ENCODE assay signal across 13 cellular contexts in genomic region chr18:22278798-22279197, GRCh38.
DNase-seq lines count a peak whose midpoint lies in the region; ATAC-seq and TF ChIP-seq lines count a peak whose summit lies in the region.
"Had no signal": no experiment of that assay in that cellular context is flagged by ENCODE, and none has a peak within 500 bp of the region (broad histone marks: within the 10 kb centered on the region; RNA-seq: fewer than 3 reads in every experiment).

No MANE protein-coding gene starts in this region.

- H4K20me1 ChIP-seq in IMR-90 (ENCODE audit: insufficient read depth, low read length) = no peaks in the 10 kb centered on the region
- H4K20me1 ChIP-seq: BLaER1 treated with 17β-estradiol and CSF1 and Interleukin-3, amounts not matched to agents 10 nM and 100 nM had no signal

- H3K36me3 ChIP-seq in heart right ventricle (no peaks in the 10 kb centered on the region), IMR-90 (ENCODE audit: control insufficient read depth, insufficient read depth, low read length) (no peaks in the 10 kb centered on the region)
- H3K36me3 ChIP-seq: BLaER1 treated with 17β-estradiol and CSF1 and Interleukin-3, amounts not matched to agents 10 nM and 100 nM had no signal

- peak overlapping the region; percentile 8; the same call in 1 of the 2 replicates for H4K91ac ChIP-seq in IMR-90 (ENCODE audit: insufficient read depth, low read depth, low read length)

- peaks cover 8% of the 10 kb centered on the region for H3K9me3 Mint-ChIP-seq in central memory CD8-positive, alpha-beta T cell
- H3K9me3 Mint-ChIP-seq in stimulated activated effector memory CD8-positive, alpha-beta T cell treated with anti-CD3 and anti-CD28 coated beads, Interleukin-12 subunit alpha, Interleukin-12 subunit beta, amount 100 ng/mL, for 72 hours = no peaks in the 10 kb centered on the region
- H3K9me3 Mint-ChIP-seq: HFFc6 had no signal

- H3K4me3 Mint-ChIP-seq in central memory CD8-positive, alpha-beta T cell = no peak overlapping the region
- H3K4me3 Mint-ChIP-seq in stimulated activated effector memory CD8-positive, alpha-beta T cell treated with anti-CD3 and anti-CD28 coated beads, Interleukin-12 subunit alpha, Interleukin-12 subunit beta, amount 100 ng/mL, for 72 hours = no peak overlapping the region
- H3K4me3 Mint-ChIP-seq: CD4-positive, CD25-positive, alpha-beta regulatory T cell; HFFc6 had no signal

- no peaks in the 10 kb centered on the region for H3K79me1 ChIP-seq in IMR-90 (ENCODE audit: low read depth in 1 of 2, low read length in 2 of 2)

- no peak overlapping the region for H2BK5ac ChIP-seq in IMR-90 (ENCODE audit: low read depth, low read length, poor library complexity, severe bottlenecking)

- peak overlapping the region; percentile 52; the same call in 1 of the 2 replicates for H2BK20ac ChIP-seq in IMR-90 (ENCODE audit: low read depth, low read length)

- H2AFZ ChIP-seq in IMR-90 (replicated peaks; ENCODE audit: low read length, poor library complexity) = no peak overlapping the region

- no peak overlapping the region for H3K4me2 ChIP-seq in IMR-90 (ENCODE audit: low read depth, low read length)
- H3K4me2 ChIP-seq: BLaER1 treated with 17β-estradiol and CSF1 and Interleukin-3, amounts not matched to agents 10 nM and 100 nM had no signal

- peaks cover 9% of the 10 kb centered on the region for H3K27me3 Mint-ChIP-seq in central memory CD8-positive, alpha-beta T cell
- H3K27me3 Mint-ChIP-seq: CD4-positive, CD25-positive, alpha-beta regulatory T cell had no signal

- TF ChIP-seq RAD21 in IMR-90 (IDR thresholded peaks at IDR 0.05; ENCODE audit: low read length) = no peak

- H2AK9ac ChIP-seq in IMR-90 (replicated peaks; ENCODE audit: low read depth, low read length, poor library complexity) = no peak overlapping the region

- POLR2A ChIA-PET in IMR-90 (lab: Charles Lee; ENCODE audit: unreplicated experiment) = no interaction called here

- H3K9me1 ChIP-seq in IMR-90 (ENCODE audit: insufficient read depth, low read length) = peaks cover 15% of the 10 kb centered on the region

- peak overlapping the region; percentile 47; the same call in 1 of the 2 replicates for H2BK120ac ChIP-seq in IMR-90 (ENCODE audit: low read depth, low read length)

- H2BK15ac ChIP-seq in IMR-90 (ENCODE audit: low read depth, low read length) = no peak overlapping the region

- dilution Hi-C loops in IMR-90 (cut with HindIII; ENCODE audit: low sequenced_read_pairs, unreplicated experiment) = no loop called here

- no TSS peak for BruUV-seq in IMR-90 (replicated peaks; lab: Mats Ljungman, UMichigan)

- ATAC-seq in heart right ventricle = no peak
- no peak for ATAC-seq in Right ventricle myocardium superior (ENCODE audit: poor library complexity)
- no peak for ATAC-seq in IMR-90 (ENCODE audit: low read depth)
- ATAC-seq in central memory CD8-positive, alpha-beta T cell (replicated peaks; ENCODE audit: extremely low read depth, poor library complexity, severe bottlenecking) = no peak
- ATAC-seq in stimulated activated effector memory CD8-positive, alpha-beta T cell treated with anti-CD3 and anti-CD28 coated beads, Interleukin-12 subunit alpha, Interleukin-12 subunit beta, amount 100 ng/mL, for 72 hours = peak; percentile 68

- no peak overlapping the region for H3K18ac ChIP-seq in IMR-90 (ENCODE audit: low read depth, low read length)

- peaks cover 0 to 55% (median 16%) of the 10 kb centered on the region in 9 donors for H3K4me1 ChIP-seq in heart right ventricle
- H3K4me1 ChIP-seq in IMR-90 (ENCODE audit: control insufficient read depth, insufficient read depth, low read length) = peaks cover 8% of the 10 kb centered on the region

- no peak overlapping the region for H3K4me3 ChIP-seq in heart right ventricle
- H3K4me3 ChIP-seq in IMR-90 (ENCODE audit: insufficient read depth, low read depth, low read length) = no peak overlapping the region
- H3K4me3 ChIP-seq: BLaER1 treated with 17β-estradiol and CSF1 and Interleukin-3, amounts not matched to agents 10 nM and 100 nM had no signal

- intact Hi-C loops in heart right ventricle (cut with DNase I) (loop anchor here in 5 of 10 donors (1.0 to 10.0 kb wide), 6 partner anchors 46 to 284 kb away; no protein-coding TSS in a partner anchor), Right ventricle myocardium superior (cut with DNase I) (loop anchor here (5.0 kb wide), 1 partner anchor 189 kb away; no protein-coding TSS in a partner anchor), IMR-90 (cut with micrococcal nuclease) (no loop called here)

- H4K8ac ChIP-seq in IMR-90 (ENCODE audit: low read depth in 2 of 2, low read length in 2 of 2) = peak overlapping the region in 1 of 2 experiments; percentile 31; a peak in 1 of 4 replicates

- H2AK5ac ChIP-seq in IMR-90 (ENCODE audit: low read depth, low read length) = peak overlapping the region; percentile 33; the same call in 1 of the 2 replicates

- CTCF ChIA-PET in IMR-90 (lab: Yijun Ruan, JAX) = no interaction called here

- peak overlapping the region; percentile 38; the same call in 1 of the 2 replicates for H3K4ac ChIP-seq in IMR-90 (ENCODE audit: low read depth, low read length)

- peaks cover 0 to 6% (median 0%) of the 10 kb centered on the region in 11 donors for H3K9me3 ChIP-seq in heart right ventricle
- H3K9me3 ChIP-seq in IMR-90 (ENCODE audit: control insufficient read depth, insufficient read depth, low read length) = peaks cover 7% of the 10 kb centered on the region

- no peak overlapping the region for H3K9ac ChIP-seq in IMR-90 (ENCODE audit: low read depth, low read length)
- H3K9ac ChIP-seq: BLaER1 treated with 17β-estradiol and CSF1 and Interleukin-3, amounts not matched to agents 10 nM and 100 nM had no signal

- in situ Hi-C loops in IMR-90 (cut with MboI; ENCODE audit: low sequenced_read_pairs) = no loop called here
- in situ Hi-C loops in KBM-7 (cut with MboI; ENCODE audit: low pct_unique_long_range_greater_than_20kb, low sequenced_read_pairs) = no loop called here

- H3K36me3 Mint-ChIP-seq in central memory CD8-positive, alpha-beta T cell (ENCODE audit: insufficient read depth) = peaks cover 11% of the 10 kb centered on the region
- H3K36me3 Mint-ChIP-seq in stimulated activated effector memory CD8-positive, alpha-beta T cell treated with anti-CD3 and anti-CD28 coated beads, Interleukin-12 subunit alpha, Interleukin-12 subunit beta, amount 100 ng/mL, for 72 hours = no peaks in the 10 kb centered on the region
- H3K36me3 Mint-ChIP-seq: CD4-positive, CD25-positive, alpha-beta regulatory T cell had no signal

- no peak for TF ChIP-seq POLR2A in IMR-90 (IDR thresholded peaks at IDR 0.05; ENCODE audit: low read depth, low read length)

- H3K27ac ChIP-seq in heart right ventricle (peak overlapping the region; percentile 38 to 92 (median 81)), IMR-90 (ENCODE audit: insufficient read depth, low read length) (no peak overlapping the region)
- H3K27ac ChIP-seq: BLaER1 treated with 17β-estradiol and CSF1 and Interleukin-3, amounts not matched to agents 10 nM and 100 nM had no signal

- H4K5ac ChIP-seq in IMR-90 (ENCODE audit: low read depth, low read length) = no peak overlapping the region

- 100% methylated on average over 1 of the region's 1 CpG for WGBS in heart right ventricle, 2 donors
- WGBS in IMR-90 (ENCODE audit: extremely low coverage in 2 of 2, insufficient read length in 1 of 2), 2 experiments = no CpG with 5 or more reads among the region's 1 CpG

- TF ChIP-seq CTCF in heart right ventricle (IDR thresholded peaks at IDR 0.05) (no peak), IMR-90 (conservative IDR thresholded peaks at IDR 0.05; ENCODE audit: low read depth, low read length) (no peak)

- peak overlapping the region; percentile 73 for H3K27ac Mint-ChIP-seq in central memory CD8-positive, alpha-beta T cell (ENCODE audit: low read depth)
- H3K27ac Mint-ChIP-seq in stimulated activated effector memory CD8-positive, alpha-beta T cell treated with anti-CD3 and anti-CD28 coated beads, Interleukin-12 subunit alpha, Interleukin-12 subunit beta, amount 100 ng/mL, for 72 hours = no peak overlapping the region
- H3K27ac Mint-ChIP-seq: CD4-positive, CD25-positive, alpha-beta regulatory T cell; HFFc6 had no signal

- no peak overlapping the region for H3K23ac ChIP-seq in IMR-90 (ENCODE audit: low read depth, low read length)

- peak overlapping the region; percentile 50; the same call in 1 of the 2 replicates for H3K14ac ChIP-seq in IMR-90 (replicated peaks; ENCODE audit: low read depth, low read length)

- peaks cover 35% of the 10 kb centered on the region for H3K4me1 Mint-ChIP-seq in central memory CD8-positive, alpha-beta T cell
- H3K4me1 Mint-ChIP-seq in stimulated activated effector memory CD8-positive, alpha-beta T cell treated with anti-CD3 and anti-CD28 coated beads, Interleukin-12 subunit alpha, Interleukin-12 subunit beta, amount 100 ng/mL, for 72 hours = peaks cover 41% of the 10 kb centered on the region
- H3K4me1 Mint-ChIP-seq: CD4-positive, CD25-positive, alpha-beta regulatory T cell had no signal

- no peak overlapping the region for H3K56ac ChIP-seq in IMR-90 (ENCODE audit: extremely low read depth, insufficient read depth, low read length)

- H3K27me3 ChIP-seq in heart right ventricle (no peaks in the 10 kb centered on the region), IMR-90 (ENCODE audit: control insufficient read depth, insufficient read depth, low read length) (peaks cover 6% of the 10 kb centered on the region)
- H3K27me3 ChIP-seq: BLaER1 treated with 17β-estradiol and CSF1 and Interleukin-3, amounts not matched to agents 10 nM and 100 nM had no signal

- DNase-seq in heart right ventricle (no peak), Right ventricle myocardium superior (no peak), IMR-90 (no peak), KBM-7 (no peak)
- no peak for DNase-seq in central memory CD8-positive, alpha-beta T cell (ENCODE audit: low spot score in 2 of 2)
- DNase-seq in stimulated activated effector memory CD8-positive, alpha-beta T cell treated with anti-CD3 and anti-CD28 coated beads, Interleukin-12 subunit alpha, Interleukin-12 subunit beta, amount 100 ng/mL, for 72 hours (ENCODE audit: low spot score in 2 of 2) = no peak
- DNase-seq in central memory CD4-positive, alpha-beta T cell = no peak
- DNase-seq: ACHN; CD4-positive, CD25-positive, alpha-beta regulatory T cell; DMS 273 treated with DMSO at 0.1 percent for 48 hours; HCEC 1CT; HFFc6 had no signal

TF ChIP-seq in IMR-90, 13 proteins besides CTCF, POLR2A, EP300 and RAD21:
- TF ChIP-seq MXI1 (IDR thresholded peaks at IDR 0.05; ENCODE audit: borderline replicate concordance, low read depth, low read length) (no peak), BHLHE40 (IDR thresholded peaks at IDR 0.05; ENCODE audit: low read depth, low read length) (no peak), SMC3 (IDR thresholded peaks at IDR 0.05; ENCODE audit: low read depth, low read length) (no peak)
TF ChIP-seq in IMR-90: peak in this region for 0.
